Comparison of ENCODE assay signal across 13 cellular contexts in genomic region chr10:67802767-67803538, GRCh38. TPM values are rescaled to one million over a fixed set of nuclear protein-coding genes. Genes with fewer than 3 reads are reported as not detected.
A peak's percentile ranks its signal among the peaks of the same experiment; 100 is the strongest.
DNase-seq lines count a peak whose midpoint lies in the region; ATAC-seq and TF ChIP-seq lines count a peak whose summit lies in the region.
"Had no signal": no experiment of that assay in that cellular context is flagged by ENCODE, and none has a peak within 500 bp of the region (broad histone marks: within the 10 kb centered on the region; RNA-seq: fewer than 3 reads in every experiment).

No MANE protein-coding gene starts in this region.

- intact Hi-C loops in A673 (cut with micrococcal nuclease; ENCODE audit: unreplicated experiment) = no loop called here

- DNase-seq in A673 (ENCODE audit: low spot score) = no peak
- no peak for DNase-seq in GDM1 (lab: John Stamatoyannopoulos, UW)
- DNase-seq in HCEC 1CT = no peak
- DNase-seq in activated CD8-positive, alpha-beta memory T cell treated with anti-CD3 and anti-CD28 coated beads for 24 hours = no peak
- DNase-seq in NCI-H748 (lab: John Stamatoyannopoulos, UW; ENCODE audit: unreplicated experiment) = no peak
- DNase-seq: activated CD8-positive, alpha-beta memory T cell treated with anti-CD3 and anti-CD28 coated beads, Interleukin-2, amount 50 U/mL, for 4 hours; MV-4-11; NCI-H446 treated with DMSO at 0.1 percent for 48 hours; psoas muscle; T1000 had no signal

- H3K36me3 Mint-ChIP-seq in activated T-helper 17 cell treated with anti-CD3 and anti-CD28 coated beads, Interleukin-2, amount 50 U/mL, for 72 hours (ENCODE audit: low read depth) = no peaks in the 10 kb centered on the region

- peak overlapping the region; percentile 63 for H3K27ac ChIP-seq in A673 (ENCODE audit: low read depth, low read length, poor library complexity, severe bottlenecking)
- H3K27ac ChIP-seq: psoas muscle had no signal

- peaks cover 30% of the 10 kb centered on the region for H3K4me1 ChIP-seq in A673 (ENCODE audit: insufficient read depth, low read length, poor library complexity, severe bottlenecking)
- H3K4me1 ChIP-seq: psoas muscle had no signal

- H3K27ac Mint-ChIP-seq in activated T-helper 17 cell treated with anti-CD3 and anti-CD28 coated beads, Interleukin-2, amount 50 U/mL, for 72 hours = peak overlapping the region; percentile 85

- no peaks in the 10 kb centered on the region for H3K9me3 Mint-ChIP-seq in activated T-helper 17 cell treated with anti-CD3 and anti-CD28 coated beads, Interleukin-2, amount 50 U/mL, for 72 hours

- ATAC-seq in GM19023 (IDR thresholded peaks at IDR 0.05; ENCODE audit: unreplicated experiment) = peak; percentile 28
- ATAC-seq in HG02798 (IDR thresholded peaks at IDR 0.05; ENCODE audit: poor library complexity, unreplicated experiment) = peak; percentile 34
- no peak for ATAC-seq in activated T-helper 17 cell treated with anti-CD3 and anti-CD28 coated beads, Interleukin-2, amount 50 U/mL, for 72 hours (replicated peaks)

- H3K4me3 ChIP-seq in A673 (ENCODE audit: low read depth, low read length, poor library complexity, severe bottlenecking) = no peak overlapping the region
- H3K4me3 ChIP-seq: psoas muscle had no signal

- H3K36me3 ChIP-seq in A673 (ENCODE audit: insufficient read depth, low read length, poor library complexity, severe bottlenecking) = peaks cover 57% of the 10 kb centered on the region

- no TSS peak for BruUV-seq in A673 (replicated peaks; lab: Mats Ljungman, UMichigan)

- no peaks in the 10 kb centered on the region for H3K9me3 ChIP-seq in A673 (ENCODE audit: low read depth, low read length, poor library complexity, severe bottlenecking)
- H3K9me3 ChIP-seq: psoas muscle had no signal

- POLR2A ChIA-PET in A673 (lab: Charles Lee; ENCODE audit: low non-redundant PET) = no interaction called here

- CTCF ChIA-PET in A673 (lab: Charles Lee) = no interaction called here

- H3K4me1 Mint-ChIP-seq in activated T-helper 17 cell treated with anti-CD3 and anti-CD28 coated beads, Interleukin-2, amount 50 U/mL, for 72 hours = peaks cover 9% of the 10 kb centered on the region

- peak overlapping the region; percentile 54 for H3K4me3 Mint-ChIP-seq in activated T-helper 17 cell treated with anti-CD3 and anti-CD28 coated beads, Interleukin-2, amount 50 U/mL, for 72 hours

- no peaks in the 10 kb centered on the region for H3K27me3 ChIP-seq in A673 (replicated peaks; ENCODE audit: insufficient read depth, low read depth, low read length, poor library complexity)

- H3K27me3 Mint-ChIP-seq in activated T-helper 17 cell treated with anti-CD3 and anti-CD28 coated beads, Interleukin-2, amount 50 U/mL, for 72 hours = no peaks in the 10 kb centered on the region

- no peak for TF ChIP-seq CTCF in A673 (conservative IDR thresholded peaks at IDR 0.05; ENCODE audit: low read depth, low read length)

RNA-seq across cellular contexts. Expression of gene DNAJC12, which starts 35.0 kb away (rescaled TPM):
- total RNA-seq in A673 (2021) = 147 and 182 TPM in 2 replicates
- 1 to 10 TPM; 2.6 to 3.7 TPM for total RNA-seq in activated T-helper 17 cell treated with anti-CD3 and anti-CD28 coated beads, Interleukin-2, amount 50 U/mL, for 72 hours

Comparison
In these comparisons a context has a peak if more than half of its experiments do, and no peak if none do; other contexts are left out.
1. RNA of gene DNAJC12, which starts 35.0 kb away (total RNA-seq): 147 to 182 TPM in A673; 2.6 to 3.7 TPM in activated T-helper 17 cell treated with anti-CD3 and anti-CD28 coated beads, Interleukin-2, amount 50 U/mL, for 72 hours; every median in the first group is over 10 times any median in the second.